ENCODE assay signal across 8 cellular contexts in the genomic region with DNA sequence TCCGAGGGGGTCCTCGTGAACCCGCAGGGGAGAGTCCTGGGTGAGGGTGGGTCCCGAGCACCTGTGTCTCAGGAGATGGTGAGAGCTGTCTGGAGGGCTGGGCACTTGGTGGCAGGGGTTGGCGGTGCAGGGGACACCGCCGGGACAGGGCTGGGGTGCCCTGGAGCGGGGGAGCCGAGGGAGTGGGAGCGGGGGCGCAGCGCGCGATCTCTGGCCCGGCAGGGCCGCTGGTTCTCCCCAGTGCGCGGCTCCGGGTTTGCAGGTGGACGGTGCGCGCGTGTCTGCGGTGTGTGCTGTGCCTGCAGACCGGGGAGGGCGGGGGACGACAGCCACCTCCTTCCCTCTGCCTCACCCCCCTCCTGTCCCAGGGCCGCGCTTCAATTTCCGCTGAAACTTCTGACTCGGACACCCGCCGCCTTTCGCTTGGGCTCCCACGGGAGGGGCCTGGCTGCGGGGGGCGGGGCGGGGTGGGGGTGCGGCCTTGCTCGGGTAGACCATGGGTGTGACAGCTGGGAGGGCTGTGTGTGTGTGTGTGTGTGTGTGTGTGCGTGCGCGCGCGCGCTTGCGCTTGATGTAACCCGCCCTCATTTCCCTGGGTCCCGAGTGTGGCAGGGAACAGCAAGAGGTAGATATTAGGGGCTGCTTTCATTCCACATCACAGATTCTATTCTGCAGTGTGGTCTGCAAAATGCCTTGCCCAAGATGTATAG. TPM values are rescaled to one million over a fixed set of nuclear protein-coding genes. Genes with fewer than 3 reads are reported as not detected.
DNase-seq lines count a peak whose midpoint lies in the region; ATAC-seq and TF ChIP-seq lines count a peak whose summit lies in the region.

No MANE protein-coding gene starts in this region.

- H3K27ac Mint-ChIP-seq in HFFc6 (peak overlapping the region; percentile 29; the same call in 1 of the 2 replicates), brain (peak overlapping the region in 4 of 5 experiments; percentile 56 to 85 (median 80))

- H3K36me3 Mint-ChIP-seq in HFFc6 (ENCODE audit: low read depth) = peaks cover 4% of the 10 kb centered on the region; the same call in 1 of the 2 replicates
- H3K36me3 Mint-ChIP-seq in brain = peaks cover 19% of the 10 kb centered on the region

- peak; percentile 94 for DNase-seq in GM12865 (ENCODE audit: low read depth)
- peak; percentile 43 for DNase-seq in HFFc6
- DNase-seq in NCI-H1105 (lab: John Stamatoyannopoulos, UW) = peak; percentile 36
- peak; percentile 78 for DNase-seq in UCSD-AML1 (lab: John Stamatoyannopoulos, UW; ENCODE audit: unreplicated experiment)
- DNase-seq in iPS-NIHi11 (ENCODE audit: low spot score) = peak; percentile 67
- DNase-seq in stimulated activated CD4-positive, alpha-beta T cell treated with anti-CD3 and anti-CD28 coated beads, Interleukin-15, amount 100 ng/mL, for 1 hour (ENCODE audit: low read depth in 1 of 2, low spot score in 1 of 2) = peak; percentile 50 to 52

- no peaks in the 10 kb centered on the region for H3K9me3 Mint-ChIP-seq in HFFc6
- no peaks in the 10 kb centered on the region for H3K9me3 Mint-ChIP-seq in brain

- TF ChIP-seq CTCF in GM12865 (IDR thresholded peaks at IDR 0.05; ENCODE audit: insufficient read depth, low read depth, low read length, missing control alignments) (no peak), HFFc6 (IDR thresholded peaks at IDR 0.05) (no peak), brain (conservative IDR thresholded peaks at IDR 0.05) (no peak)

- H3K27me3 Mint-ChIP-seq in HFFc6 (ENCODE audit: insufficient read depth) (peaks cover 2% of the 10 kb centered on the region; the same call in 1 of the 2 replicates), brain (peaks cover 11% of the 10 kb centered on the region)

- H3K4me3 Mint-ChIP-seq in HFFc6 = peak overlapping the region; percentile 81
- H3K4me3 Mint-ChIP-seq in brain = peak overlapping the region; percentile 63 to 87 (median 83)

- H3K4me1 Mint-ChIP-seq in HFFc6 (ENCODE audit: low read depth) (peaks cover 13% of the 10 kb centered on the region), brain (peaks cover 29% of the 10 kb centered on the region)

- ATAC-seq in HG03378 (IDR thresholded peaks at IDR 0.05; ENCODE audit: unreplicated experiment) = no peak

- peak overlapping the region; percentile 91 for H3K4me3 ChIP-seq in GM12865 (ENCODE audit: low read depth, low read length)

RNA-seq across cellular contexts. Expression of gene TRIB3, which starts 1.2 kb away (rescaled TPM):
- total RNA-seq in HFFc6 (2021; fragmentation: NEBNext Ultra II Directional; extraction: Animal tissue kit (Norgen Biotek cat#: 25700)) = 10 to 100 TPM in 3 of 6 experiments, 1 to 10 TPM in 3; 8.4 to 11.8 (median 10.1) TPM
- polyA plus RNA-seq in brain (ENCODE audit: insufficient read depth, low read depth, low replicate concordance) = 28.7 TPM

RNA-seq across cellular contexts. Expression of gene RBCK1, which starts 26.4 kb away (rescaled TPM):
- 10 to 100 TPM; 76.4 to 84.1 (median 77.2) TPM for total RNA-seq in HFFc6 (2021; fragmentation: NEBNext Ultra II Directional; extraction: Animal tissue kit (Norgen Biotek cat#: 25700))
- 63.0 TPM for polyA plus RNA-seq in brain (ENCODE audit: insufficient read depth, low read depth, low replicate concordance)

RNA-seq across cellular contexts. Expression of gene NRSN2, which starts 34.8 kb away (rescaled TPM):
- 10 to 100 TPM; 61.1 to 76.6 (median 65.4) TPM for total RNA-seq in HFFc6 (2021; fragmentation: NEBNext Ultra II Directional; extraction: Animal tissue kit (Norgen Biotek cat#: 25700))
- polyA plus RNA-seq in brain (ENCODE audit: insufficient read depth, low read depth, low replicate concordance) = 185 TPM

RNA-seq across cellular contexts. Expression of gene SOX12, which starts 56.4 kb away (rescaled TPM):
- 10 to 100 TPM; 24.5 to 26.3 (median 25.0) TPM for total RNA-seq in HFFc6 (2021; fragmentation: NEBNext Ultra II Directional; extraction: Animal tissue kit (Norgen Biotek cat#: 25700))
- polyA plus RNA-seq in brain (ENCODE audit: insufficient read depth, low read depth, low replicate concordance) = 38.3 TPM

Comparison
In these comparisons a context has a peak if more than half of its experiments do, and no peak if none do; other contexts are left out.
1. DNase-seq: peak in every context shown above with its lines; median percentile 94 in GM12865; 78 in UCSD-AML1; 67 in iPS-NIHi11; 51 in stimulated activated CD4-positive, alpha-beta T cell treated with anti-CD3 and anti-CD28 coated beads, Interleukin-15, amount 100 ng/mL, for 1 hour; 43 in HFFc6; 36 in NCI-H1105.